In genomic region chr14:59277659-59278058, GRCh38 we compare ENCODE assay signal across 16 cellular contexts.
DNase-seq lines count a peak whose midpoint lies in the region; ATAC-seq, FAIRE-seq and TF ChIP-seq lines count a peak whose summit lies in the region.
"Had no signal": no experiment of that assay in that cellular context is flagged by ENCODE, and none has a peak within 500 bp of the region (broad histone marks: within the 10 kb centered on the region; RNA-seq: fewer than 3 reads in every experiment).

No MANE protein-coding gene starts in this region.

- H3K36me3 ChIP-seq in GM23248 (ENCODE audit: low read depth) (no peaks in the 10 kb centered on the region), PC-9 (ENCODE audit: low read depth) (no peaks in the 10 kb centered on the region), endothelial cell of umbilical vein (ENCODE audit: control insufficient read depth in 2 of 2, extremely low read depth in 1 of 2, insufficient read depth in 2 of 2, low read length in 2 of 2) (no peaks in the 10 kb centered on the region), thoracic aorta (no peaks in the 10 kb centered on the region), aorta (ENCODE audit: control insufficient read depth in 1 of 2, insufficient read depth in 2 of 2, low read length in 1 of 2) (no peaks in the 10 kb centered on the region)
- H3K36me3 ChIP-seq: left lung had no signal

- POLR2A ChIA-PET in PC-9 (lab: Charles Lee; ENCODE audit: unreplicated experiment) (no interaction called here), endothelial cell of umbilical vein (lab: Charles Lee) (no interaction called here)

- intact Hi-C loops in PC-9 (cut with micrococcal nuclease; ENCODE audit: unreplicated experiment), result loop anchor here (1.0 to 10.0 kb wide), 5 partner anchors 45 to 205 kb away; partner anchors contain the start of genes DAAM1, JKAMP and L3HYPDH
- intact Hi-C loops in endothelial cell of umbilical vein (cut with micrococcal nuclease), result loop anchor here (1.0 to 5.0 kb wide), 6 partner anchors 31 to 205 kb away; partner anchors contain the start of genes DAAM1, JKAMP and L3HYPDH
- intact Hi-C loops in aorta (cut with DNase I), result loop anchor here (5.0 to 10.0 kb wide), 3 partner anchors 57 to 85 kb away; no protein-coding TSS in a partner anchor

- ATAC-seq in thoracic aorta (ENCODE audit: insufficient number of reproducible peaks, low FRiP score, low read depth) (no peak), aorta (ENCODE audit: low FRiP score) (no peak), GM18520 (IDR thresholded peaks at IDR 0.05; ENCODE audit: unreplicated experiment) (no peak)

- H2AFZ ChIP-seq in GM23248 (no peak overlapping the region), PC-9 (no peak overlapping the region), endothelial cell of umbilical vein (ENCODE audit: low read depth, low read length) (no peak overlapping the region)

- in situ Hi-C loops in GM23248 (cut with MboI), result no loop called here

- TF ChIP-seq CTCF in PC-9 (conservative IDR thresholded peaks at IDR 0.05) (no peak), endothelial cell of umbilical vein (IDR thresholded peaks at IDR 0.05; ENCODE audit: extremely low read depth in 1 of 2, insufficient read depth in 1 of 2, low read depth in 1 of 2, low read length in 2 of 2) (no peak), thoracic aorta (IDR thresholded peaks at IDR 0.05) (no peak)

- peaks cover 68% of the 10 kb centered on the region for H3K4me1 ChIP-seq in GM23248 (ENCODE audit: insufficient read depth)
- H3K4me1 ChIP-seq in PC-9 (replicated peaks; ENCODE audit: insufficient read depth), result peaks cover 66% of the 10 kb centered on the region
- peaks cover 43% of the 10 kb centered on the region for H3K4me1 ChIP-seq in endothelial cell of umbilical vein (ENCODE audit: control insufficient read depth, extremely low read depth, insufficient read depth, low read length)
- H3K4me1 ChIP-seq in thoracic aorta (ENCODE audit: control insufficient read depth in 1 of 2, low read depth in 2 of 2), result peaks cover 36 to 72% of the 10 kb centered on the region in 2 donors
- peaks cover 11% of the 10 kb centered on the region in 2 donors for H3K4me1 ChIP-seq in aorta (ENCODE audit: control insufficient read depth in 1 of 2, insufficient read depth in 2 of 2, low read length in 2 of 2)

- H3K27me3 ChIP-seq in GM23248 (replicated peaks; ENCODE audit: insufficient read depth) (no peaks in the 10 kb centered on the region), PC-9 (ENCODE audit: insufficient read depth, low read depth) (no peaks in the 10 kb centered on the region), endothelial cell of umbilical vein (ENCODE audit: control insufficient read depth in 2 of 2, insufficient read depth in 2 of 2, low read length in 2 of 2) (no peaks in the 10 kb centered on the region), thoracic aorta (replicated peaks; ENCODE audit: insufficient read depth) (no peaks in the 10 kb centered on the region), aorta (ENCODE audit: control insufficient read depth in 1 of 2, insufficient read depth in 2 of 2, low read length in 1 of 2) (no peaks in the 10 kb centered on the region)
- H3K27me3 ChIP-seq: left lung had no signal

- H3K9me3 ChIP-seq in GM23248 (ENCODE audit: low read depth) (no peaks in the 10 kb centered on the region), PC-9 (ENCODE audit: insufficient read depth, low read depth) (no peaks in the 10 kb centered on the region), endothelial cell of umbilical vein (replicated peaks; ENCODE audit: control insufficient read depth, insufficient read depth, low read length) (no peaks in the 10 kb centered on the region), thoracic aorta (no peaks in the 10 kb centered on the region), aorta (ENCODE audit: control insufficient read depth, low read length) (no peaks in the 10 kb centered on the region)
- H3K9me3 ChIP-seq: left lung had no signal

- H3K9me2 ChIP-seq in GM23248 (ENCODE audit: insufficient read depth) (no peaks in the 10 kb centered on the region), PC-9 (ENCODE audit: insufficient read depth) (no peaks in the 10 kb centered on the region)

- no peak for FAIRE-seq in endothelial cell of umbilical vein (lab: Jason Lieb, UNC)

- WGBS in GM23248 (ENCODE audit: low coverage in 1 of 2, low lambda C conversion rate in 2 of 2, missing lambda C conversion rate in 2 of 2), 2 experiments, result 58 to 60% methylated on average over 2 of the region's 2 CpGs
- 84 to 87% methylated on average over 2 of the region's 2 CpGs for WGBS in aorta, 2 donors

- CTCF ChIA-PET in PC-9 (lab: Charles Lee) (no interaction called here), endothelial cell of umbilical vein (lab: Charles Lee) (no interaction called here)

- H3K9ac ChIP-seq in GM23248 (no peak overlapping the region), endothelial cell of umbilical vein (replicated peaks; ENCODE audit: extremely low read depth, insufficient read depth, low read length) (no peak overlapping the region)
- H3K9ac ChIP-seq: KMS-11 had no signal

- H4K20me1 ChIP-seq in GM23248 (ENCODE audit: insufficient read depth) (no peaks in the 10 kb centered on the region), PC-9 (ENCODE audit: insufficient read depth) (no peaks in the 10 kb centered on the region), endothelial cell of umbilical vein (replicated peaks; ENCODE audit: control insufficient read depth, extremely low read depth, insufficient read depth, low read length) (no peaks in the 10 kb centered on the region)

- peak; percentile 37 for DNase-seq in GM23248
- no peak for DNase-seq in PC-9
- no peak for DNase-seq in endothelial cell of umbilical vein (ENCODE audit: low read depth, low spot score)
- no peak for DNase-seq in thoracic aorta (ENCODE audit: low spot score)
- no peak for DNase-seq in aorta
- DNase-seq in DMS114 treated with DMSO at 0.1 percent for 48 hours (lab: John Stamatoyannopoulos, UW; ENCODE audit: unreplicated experiment), result no peak
- DNase-seq: activated CD4-positive, alpha-beta T cell treated with anti-CD3 and anti-CD28 coated beads for 4 hours; C1 segment of cervical spinal cord; DMS79; effector CD8-positive, alpha-beta T cell; left lung; NK-92 treated with Interleukin-12 subunit alpha and Interleukin-12 subunit beta, amount 100 ng/mL, for 24 hours; Right ventricle myocardium superior; T-helper 9 cell had no signal

- H3K9me1 ChIP-seq in endothelial cell of umbilical vein (replicated peaks; ENCODE audit: control insufficient read depth, extremely low read depth, insufficient read depth, low read length), result no peaks in the 10 kb centered on the region

- peak overlapping the region; percentile 79 for H3K27ac ChIP-seq in GM23248
- H3K27ac ChIP-seq in PC-9, result 0 out of 2 replicates have a peak overlapping the region, but pooled peaks have one; percentile 26
- peak overlapping the region; percentile 89 for H3K27ac ChIP-seq in endothelial cell of umbilical vein (ENCODE audit: insufficient read depth, low read depth, low read length)
- H3K27ac ChIP-seq in thoracic aorta, result peak overlapping the region; percentile 50 to 78
- H3K27ac ChIP-seq in aorta (ENCODE audit: low read depth in 1 of 2, low read length in 2 of 2), result no peak overlapping the region
- H3K27ac ChIP-seq: KMS-11, left lung had no signal

- TF ChIP-seq POLR2A in endothelial cell of umbilical vein (IDR thresholded peaks at IDR 0.05; ENCODE audit: low read depth, low read length), result no peak

- H3F3A ChIP-seq in GM23248 (ENCODE audit: insufficient read depth) (peaks cover 61% of the 10 kb centered on the region), PC-9 (ENCODE audit: insufficient read depth, low read depth) (peaks cover 43% of the 10 kb centered on the region)

- dilution Hi-C loops in endothelial cell of umbilical vein (cut with MboI; ENCODE audit: extremely low pct_ligation_motif_present, low sequenced_read_pairs), result no loop called here

- H3K79me2 ChIP-seq in GM23248 (ENCODE audit: insufficient read depth), result no peaks in the 10 kb centered on the region
- H3K79me2 ChIP-seq in PC-9 (ENCODE audit: low read depth), result peaks cover 9% of the 10 kb centered on the region; the same call in 1 of the 2 replicates
- H3K79me2 ChIP-seq in endothelial cell of umbilical vein (ENCODE audit: control insufficient read depth, insufficient read depth, low read length), result no peaks in the 10 kb centered on the region

- H3K4me2 ChIP-seq in GM23248 (ENCODE audit: unreplicated experiment), result peak overlapping the region; percentile 66
- H3K4me2 ChIP-seq in PC-9, result no peak overlapping the region
- no peak overlapping the region for H3K4me2 ChIP-seq in endothelial cell of umbilical vein (ENCODE audit: insufficient read depth, low read length)
- H3K4me2 ChIP-seq: KMS-11 had no signal

- no peak overlapping the region for H3K4me3 ChIP-seq in GM23248
- H3K4me3 ChIP-seq in PC-9, result no peak overlapping the region
- H3K4me3 ChIP-seq in endothelial cell of umbilical vein (replicated peaks in 1 of 3; ENCODE audit: insufficient read depth in 1 of 3, low read depth in 1 of 3, low read length in 3 of 3), result no peak overlapping the region
- no peak overlapping the region for H3K4me3 ChIP-seq in thoracic aorta
- no peak overlapping the region for H3K4me3 ChIP-seq in aorta (ENCODE audit: low read length in 2 of 2)
- H3K4me3 ChIP-seq: left lung had no signal

- BruUV-seq in PC-9 (replicated peaks; lab: Mats Ljungman, UMichigan), result no TSS peak
- TSS peak; percentile 53 for BruUV-seq in endothelial cell of umbilical vein (replicated peaks; lab: Mats Ljungman, UMichigan)

TF ChIP-seq in endothelial cell of umbilical vein, 7 proteins besides CTCF, POLR2A, EP300 and RAD21:
- no peak for TF ChIP-seq EZH2 (IDR thresholded peaks at IDR 0.05; ENCODE audit: borderline replicate concordance, low read depth, low read length, severe bottlenecking)
- no peak for TF ChIP-seq MYC (IDR thresholded peaks at IDR 0.05; ENCODE audit: low read depth, low read length)
- TF ChIP-seq FOS (IDR thresholded peaks at IDR 0.05; ENCODE audit: borderline replicate concordance, insufficient read depth, low read length), result no peak
- no peak for TF ChIP-seq JUN (IDR thresholded peaks at IDR 0.05; ENCODE audit: borderline replicate concordance, insufficient read depth, insufficient read length, low read depth)
- no peak for TF ChIP-seq POLR2AphosphoS5 (IDR thresholded peaks at IDR 0.05; ENCODE audit: insufficient read depth, low read depth, low read length)
- TF ChIP-seq, protein P1, sequence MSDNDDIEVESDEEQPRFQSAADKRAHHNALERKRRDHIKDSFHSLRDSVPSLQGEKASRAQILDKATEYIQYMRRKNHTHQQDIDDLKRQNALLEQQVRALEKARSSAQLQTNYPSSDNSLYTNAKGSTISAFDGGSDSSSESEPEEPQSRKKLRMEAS (IDR thresholded peaks at IDR 0.05; ENCODE audit: insufficient read depth, insufficient read length), result no peak

Comparison
In these comparisons a context has a peak if more than half of its experiments do, and no peak if none do; other contexts are left out.
1. H3K27ac ChIP-seq: peak in GM23248 (single experiment), PC-9 (single experiment), endothelial cell of umbilical vein (single experiment) and thoracic aorta (2 of 2); none in aorta (0 of 2).